ENCODE assay signal across 8 cellular contexts in the genomic region with DNA sequence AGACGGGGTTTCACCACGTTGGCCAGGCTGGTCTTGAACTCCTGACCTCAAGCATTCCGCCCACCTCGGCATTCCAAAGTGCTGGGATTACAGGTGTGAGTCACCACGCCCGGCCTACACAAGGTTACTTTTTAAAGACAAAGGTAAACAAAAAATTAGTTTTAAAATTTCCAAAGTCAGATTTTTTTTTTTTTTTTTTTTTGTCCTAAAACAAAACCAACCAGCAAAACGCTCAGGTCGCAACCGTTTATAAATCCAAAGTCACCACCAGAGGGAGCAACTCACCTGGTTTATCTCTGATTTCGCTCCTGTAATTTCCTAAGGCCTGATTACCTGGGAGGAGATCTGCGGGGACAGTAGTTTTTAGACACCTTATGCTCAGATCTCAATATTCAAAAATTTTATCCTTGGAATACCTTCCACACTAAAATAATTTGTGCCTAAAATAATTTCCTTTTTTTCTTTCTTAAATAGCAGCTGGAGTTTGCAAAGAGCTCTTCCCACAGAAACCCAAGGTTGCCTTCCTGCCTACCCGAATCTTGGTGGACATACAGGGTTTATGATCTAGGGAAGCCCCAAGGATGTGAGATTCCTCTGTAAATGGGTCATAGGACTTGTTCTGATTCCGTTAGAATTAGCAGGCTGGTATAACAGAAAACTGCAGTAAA. TPM values are rescaled to one million over a fixed set of nuclear protein-coding genes. Genes with fewer than 3 reads are reported as not detected.
DNase-seq lines count a peak whose midpoint lies in the region; ATAC-seq, FAIRE-seq and TF ChIP-seq lines count a peak whose summit lies in the region.

No MANE protein-coding gene starts in this region.

- no peak overlapping the region for H3K4me3 Mint-ChIP-seq in astrocyte (ENCODE audit: unreplicated experiment)
- H3K4me3 Mint-ChIP-seq in stimulated activated naive CD8-positive, alpha-beta T cell treated with anti-CD3 and anti-CD28 coated beads, Interleukin-15, amount 100 ng/mL, for 72 hours: no peak overlapping the region

- no peak overlapping the region for H2AFZ ChIP-seq in OCI-LY3 (ENCODE audit: low read depth, low read length)
- H2AFZ ChIP-seq in astrocyte (ENCODE audit: low read depth, low read length): no peak overlapping the region
- H2AFZ ChIP-seq in keratinocyte (ENCODE audit: control insufficient read depth, low read length): no peak overlapping the region

- no peaks in the 10 kb centered on the region for H3K4me1 Mint-ChIP-seq in astrocyte (ENCODE audit: low read depth, unreplicated experiment)
- peaks cover 23% of the 10 kb centered on the region for H3K4me1 Mint-ChIP-seq in stimulated activated naive CD8-positive, alpha-beta T cell treated with anti-CD3 and anti-CD28 coated beads, Interleukin-15, amount 100 ng/mL, for 72 hours

- no peak overlapping the region for H3K4me3 ChIP-seq in OCI-LY3 (ENCODE audit: low read length)
- H3K4me3 ChIP-seq in astrocyte (ENCODE audit: insufficient read depth, low read depth, low read length): no peak overlapping the region
- H3K4me3 ChIP-seq in keratinocyte (ENCODE audit: control insufficient read depth in 2 of 3, extremely low read depth in 1 of 3, insufficient read depth in 2 of 3, low read depth in 1 of 3, low read length in 3 of 3): no peak overlapping the region

- no peaks in the 10 kb centered on the region for H4K20me1 ChIP-seq in OCI-LY3 (ENCODE audit: insufficient read depth, low read length)
- H4K20me1 ChIP-seq in astrocyte (ENCODE audit: insufficient read depth, low read length): no peaks in the 10 kb centered on the region
- no peaks in the 10 kb centered on the region for H4K20me1 ChIP-seq in keratinocyte (ENCODE audit: control insufficient read depth, extremely low read depth, insufficient read depth, low read length)

- peaks cover 7% of the 10 kb centered on the region for H3K4me1 ChIP-seq in OCI-LY3 (ENCODE audit: low read length)
- H3K4me1 ChIP-seq in astrocyte (ENCODE audit: insufficient read depth, low read length): no peaks in the 10 kb centered on the region
- no peaks in the 10 kb centered on the region for H3K4me1 ChIP-seq in keratinocyte (ENCODE audit: control insufficient read depth, extremely low read depth, insufficient read depth, low read length)

- H3K9ac ChIP-seq in OCI-LY3 (ENCODE audit: low read length) (no peak overlapping the region), astrocyte (ENCODE audit: low read length) (no peak overlapping the region), keratinocyte (ENCODE audit: control insufficient read depth, extremely low read depth, insufficient read depth, low read length) (no peak overlapping the region)

- peaks cover 2% of the 10 kb centered on the region for H3K9me3 Mint-ChIP-seq in astrocyte (ENCODE audit: unreplicated experiment)
- peaks cover 8 to 9% of the 10 kb centered on the region in 2 donors for H3K9me3 Mint-ChIP-seq in stimulated activated naive CD8-positive, alpha-beta T cell treated with anti-CD3 and anti-CD28 coated beads, Interleukin-15, amount 100 ng/mL, for 72 hours

- no peaks in the 10 kb centered on the region for H3K36me3 ChIP-seq in OCI-LY3 (replicated peaks; ENCODE audit: low read depth, low read length)
- no peaks in the 10 kb centered on the region for H3K36me3 ChIP-seq in astrocyte (ENCODE audit: insufficient read depth, low read length)
- no peaks in the 10 kb centered on the region for H3K36me3 ChIP-seq in keratinocyte (ENCODE audit: control insufficient read depth in 2 of 2, extremely low read depth in 1 of 2, insufficient read depth in 2 of 2, low read length in 2 of 2)

- H3K36me3 Mint-ChIP-seq in astrocyte (ENCODE audit: low read depth, unreplicated experiment): no peaks in the 10 kb centered on the region

- H3K79me2 ChIP-seq in OCI-LY3 (ENCODE audit: low read length) (no peaks in the 10 kb centered on the region), astrocyte (ENCODE audit: insufficient read depth, low read length) (no peaks in the 10 kb centered on the region), keratinocyte (ENCODE audit: control insufficient read depth, insufficient read depth, low read length) (no peaks in the 10 kb centered on the region)

- H3K27ac Mint-ChIP-seq in astrocyte (ENCODE audit: unreplicated experiment): no peak overlapping the region
- H3K27ac Mint-ChIP-seq in stimulated activated naive CD8-positive, alpha-beta T cell treated with anti-CD3 and anti-CD28 coated beads, Interleukin-15, amount 100 ng/mL, for 72 hours: no peak overlapping the region

- H3K9me1 ChIP-seq in keratinocyte (ENCODE audit: control insufficient read depth, extremely low read depth, insufficient read depth, low read length): no peaks in the 10 kb centered on the region

- H3K27me3 ChIP-seq in OCI-LY3 (ENCODE audit: low read depth, low read length) (peaks cover 64% of the 10 kb centered on the region), astrocyte (ENCODE audit: insufficient read depth, low read length) (peaks cover 5% of the 10 kb centered on the region), keratinocyte (ENCODE audit: control insufficient read depth, extremely low read depth, insufficient read depth, low read length) (peaks cover 18% of the 10 kb centered on the region)

- DNase-seq in DMS 273 (lab: John Stamatoyannopoulos, UW; ENCODE audit: unreplicated experiment): peak; percentile 77
- no peak for DNase-seq in DMS 273 treated with DMSO at 0.1 percent for 48 hours (lab: John Stamatoyannopoulos, UW)
- DNase-seq in HuH-7.5 (ENCODE audit: low spot score): peak; percentile 20
- peak; percentile 10 for DNase-seq in astrocyte (ENCODE audit: low read depth)
- no peak for DNase-seq in keratinocyte (ENCODE audit: low read depth, low spot score)
- peak; percentile 23 to 46 for DNase-seq in stimulated activated naive CD8-positive, alpha-beta T cell treated with anti-CD3 and anti-CD28 coated beads, Interleukin-15, amount 100 ng/mL, for 72 hours

- H3K27ac ChIP-seq in OCI-LY3 (ENCODE audit: low read length) (no peak overlapping the region), astrocyte (ENCODE audit: low read depth, low read length) (no peak overlapping the region), keratinocyte (ENCODE audit: control insufficient read depth, insufficient read depth, low read length) (no peak overlapping the region)

- no peak for FAIRE-seq in astrocyte (lab: Jason Lieb, UNC)
- no peak for FAIRE-seq in keratinocyte (lab: Jason Lieb, UNC)

- dilution Hi-C loops in keratinocyte (cut with MboI; ENCODE audit: extremely low pct_ligation_motif_present, low sequenced_read_pairs): no loop called here

- H3K9me3 ChIP-seq in OCI-LY3 (ENCODE audit: insufficient read depth, low read length) (no peaks in the 10 kb centered on the region), astrocyte (ENCODE audit: insufficient read depth, low read depth, low read length) (no peaks in the 10 kb centered on the region), keratinocyte (ENCODE audit: control insufficient read depth, low read depth, low read length) (no peaks in the 10 kb centered on the region)

- no peak overlapping the region for H3K4me2 ChIP-seq in OCI-LY3 (ENCODE audit: low read length)
- no peak overlapping the region for H3K4me2 ChIP-seq in astrocyte (ENCODE audit: low read length)
- H3K4me2 ChIP-seq in keratinocyte (ENCODE audit: control insufficient read depth, extremely low read depth, insufficient read depth, low read depth, low read length): no peak overlapping the region

- TF ChIP-seq CTCF in OCI-LY3 (IDR thresholded peaks at IDR 0.05; ENCODE audit: low read depth, low read length) (peak; percentile 77), astrocyte (IDR thresholded peaks at IDR 0.05; ENCODE audit: insufficient read depth, low read depth, low read length) (peak; percentile 54), keratinocyte (optimal IDR thresholded peaks at IDR 0.05 in 1 of 3, IDR thresholded peaks at IDR 0.05 in 1 of 3, conservative IDR thresholded peaks at IDR 0.05 in 1 of 3; ENCODE audit: extremely low read depth in 1 of 3, insufficient read depth in 2 of 3, low read length in 3 of 3) (peak; percentile 41 to 53 (median 52))

- ATAC-seq in stimulated activated naive CD8-positive, alpha-beta T cell treated with anti-CD3 and anti-CD28 coated beads, Interleukin-15, amount 100 ng/mL, for 72 hours: no peak
- no peak for ATAC-seq in GM21786 (IDR thresholded peaks at IDR 0.05; ENCODE audit: unreplicated experiment)

- H3K27me3 Mint-ChIP-seq in astrocyte (ENCODE audit: low read depth, unreplicated experiment): peaks cover 18% of the 10 kb centered on the region
- no peaks in the 10 kb centered on the region for H3K27me3 Mint-ChIP-seq in stimulated activated naive CD8-positive, alpha-beta T cell treated with anti-CD3 and anti-CD28 coated beads, Interleukin-15, amount 100 ng/mL, for 72 hours

RNA-seq across cellular contexts. Expression of gene TREM1, which starts 19.8 kb away (rescaled TPM):
- total RNA-seq in astrocyte: 0.20 and 0.58 TPM in 2 replicates
- not detected in 3 replicates for polyA plus RNA-seq in keratinocyte
- not detected for polyA plus RNA-seq in keratinocyte (2011; ENCODE audit: low read depth)
- polyA plus RNA-seq in keratinocyte (2011; cell fraction: cytosol; rRNA removed): 0.11 TPM in 1 of 2 replicates, not detected in the other
- polyA plus RNA-seq in keratinocyte (2011; cell fraction: nucleus; rRNA removed): not detected in 2 replicates
- polyA plus RNA-seq in keratinocyte (2012; ENCODE audit: low replicate concordance): 0.18 TPM in 1 of 2 replicates, not detected in the other
- not detected in 3 replicates for polyA minus RNA-seq in keratinocyte
- polyA minus RNA-seq in keratinocyte (2011; cell fraction: cytosol; rRNA and poly(A)+ RNA removed): not detected
- polyA minus RNA-seq in keratinocyte (2011; cell fraction: nucleus; rRNA and poly(A)+ RNA removed): not detected in 2 replicates

RNA-seq across cellular contexts. Expression of gene NCR2, which starts 29.1 kb away (rescaled TPM):
- total RNA-seq in astrocyte: not detected in 2 replicates
- polyA plus RNA-seq in keratinocyte: not detected in 3 replicates
- polyA plus RNA-seq in keratinocyte (2011; ENCODE audit: low read depth): not detected
- not detected in 2 replicates for polyA plus RNA-seq in keratinocyte (2011; cell fraction: cytosol; rRNA removed)
- not detected in 2 replicates for polyA plus RNA-seq in keratinocyte (2011; cell fraction: nucleus; rRNA removed)
- polyA plus RNA-seq in keratinocyte (2012; ENCODE audit: low replicate concordance): not detected in 2 replicates
- not detected in 3 replicates for polyA minus RNA-seq in keratinocyte
- not detected for polyA minus RNA-seq in keratinocyte (2011; cell fraction: cytosol; rRNA and poly(A)+ RNA removed)
- not detected in 2 replicates for polyA minus RNA-seq in keratinocyte (2011; cell fraction: nucleus; rRNA and poly(A)+ RNA removed)

Comparison
In these comparisons a context has a peak if more than half of its experiments do, and no peak if none do; other contexts are left out.
1. DNase-seq: peak in DMS 273 (single experiment), HuH-7.5 (single experiment), astrocyte (single experiment) and stimulated activated naive CD8-positive, alpha-beta T cell treated with anti-CD3 and anti-CD28 coated beads, Interleukin-15, amount 100 ng/mL, for 72 hours (2 of 2); none in DMS 273 treated with DMSO at 0.1 percent for 48 hours (single experiment) and keratinocyte (single experiment).
2. Peak in every context shown above with its lines, with median percentiles within 50 percentile points of each other: CTCF ChIP-seq.